In genomic region chr10:124648131-124648475, GRCh38 we compare ENCODE assay signal across 9 cellular contexts.
DNase-seq lines count a peak whose midpoint lies in the region; ATAC-seq, FAIRE-seq and TF ChIP-seq lines count a peak whose summit lies in the region.
"Had no signal": no experiment of that assay in that cellular context is flagged by ENCODE, and none has a peak within 500 bp of the region (broad histone marks: within the 10 kb centered on the region; RNA-seq: fewer than 3 reads in every experiment).

No MANE protein-coding gene starts in this region.

- 31% methylated on average over 7 of the region's 7 CpGs for WGBS in GM12878 (ENCODE audit: insufficient coverage, insufficient replicate concordance, low lambda C conversion rate, missing lambda C conversion rate)
- 46 to 72% methylated on average over 5 to 7 of the region's 7 CpGs for WGBS in upper lobe of left lung, 2 donors

- TF ChIP-seq EP300 in GM12878 (IDR thresholded peaks at IDR 0.05; ENCODE audit: borderline replicate concordance in 1 of 2, control insufficient read depth in 1 of 2, low read depth in 2 of 2, low read length in 2 of 2): no peak
- no peak for TF ChIP-seq EP300 in upper lobe of left lung (IDR thresholded peaks at IDR 0.05)

- no peak for TF ChIP-seq RAD21 in GM12878 (IDR thresholded peaks at IDR 0.05; ENCODE audit: insufficient read depth, low read depth, low read length)

- H3K4me3 ChIP-seq in cardiac muscle cell (no peak overlapping the region), GM12878 (no peak overlapping the region), upper lobe of left lung (no peak overlapping the region)

- peak overlapping the region; percentile 80 for H3K4me2 ChIP-seq in GM12878 (ENCODE audit: control insufficient read depth, insufficient read depth)

- intact Hi-C loops in Right ventricle myocardium superior (cut with DNase I) (loop anchor here (5.0 kb wide), 2 partner anchors 54 to 94 kb away; partner anchors contain the start of gene FAM53B), GM12878 (cut with micrococcal nuclease; ENCODE audit: unreplicated experiment) (loop anchor here (5.0 kb wide), 1 partner anchor 39 kb away; no protein-coding TSS in a partner anchor)

- ATAC-seq in Right ventricle myocardium superior (ENCODE audit: poor library complexity) (no peak), GM12878 (0 out of 3 replicates have a peak, but pooled peaks have one; percentile 2), upper lobe of left lung (ENCODE audit: low FRiP score in 2 of 2) (no peak), HG03460 (IDR thresholded peaks at IDR 0.05; ENCODE audit: unreplicated experiment) (no peak)

- H3K4me1 ChIP-seq in cardiac muscle cell (ENCODE audit: low read depth): peaks cover 17% of the 10 kb centered on the region
- peaks cover 53% of the 10 kb centered on the region for H3K4me1 ChIP-seq in GM12878 (ENCODE audit: control insufficient read depth, insufficient read depth, low read length)
- H3K4me1 ChIP-seq in upper lobe of left lung: peaks cover 75 to 94% (median 77%) of the 10 kb centered on the region in 4 donors

- DNase-seq in cardiac muscle cell (ENCODE audit: low read depth in 1 of 2, low spot score in 1 of 2) (no peak), Right ventricle myocardium superior (no peak), GM12878 (ENCODE audit: low read depth, low spot score) (no peak), myocyte (ENCODE audit: low read depth) (peak; percentile 93), upper lobe of left lung (no peak), OCI-M2 (lab: John Stamatoyannopoulos, UW; ENCODE audit: unreplicated experiment) (no peak), Ammon's horn (ENCODE audit: low spot score) (no peak)

- TF ChIP-seq POLR2A in GM12878 (IDR thresholded peaks at IDR 0.05; ENCODE audit: low read depth, low read length): no peak
- no peak for TF ChIP-seq POLR2A in upper lobe of left lung (IDR thresholded peaks at IDR 0.05)

- H3K79me2 ChIP-seq in GM12878 (ENCODE audit: control insufficient read depth, insufficient read depth, low read length): peaks cover 16% of the 10 kb centered on the region

- H2AFZ ChIP-seq in GM12878 (ENCODE audit: control insufficient read depth, low read depth, low read length): peak overlapping the region; percentile 63

- SMC1A ChIA-PET in GM12878 (lab: Charles Lee; ENCODE audit: uncharacterized antibody, unreplicated experiment): interaction anchor here (1.0 to 8.4 kb wide), 15 partner anchors 20 to 178 kb away, joined by 3 to 81 read pairs (median 3); no protein-coding TSS in a partner anchor

- no peak for TF ChIP-seq CTCF in cardiac muscle cell (IDR thresholded peaks at IDR 0.05; ENCODE audit: low read depth, low read length)
- no peak for TF ChIP-seq CTCF in GM12878 (IDR thresholded peaks at IDR 0.05 in 2 of 3, conservative IDR thresholded peaks at IDR 0.05 in 1 of 3; ENCODE audit: control insufficient read depth in 2 of 3, extremely low read depth in 1 of 3, insufficient read depth in 1 of 3, low read depth in 3 of 3, low read length in 3 of 3)
- no peak for TF ChIP-seq CTCF in upper lobe of left lung (IDR thresholded peaks at IDR 0.05)

- H3K36me3 ChIP-seq in cardiac muscle cell: no peaks in the 10 kb centered on the region
- peaks cover 0 to under 1% of the 10 kb centered on the region in 2 experiments; a peak in 3 of 4 replicates for H3K36me3 ChIP-seq in GM12878 (ENCODE audit: control insufficient read depth in 2 of 2, insufficient read depth in 2 of 2, low read length in 1 of 2)
- no peaks in the 10 kb centered on the region for H3K36me3 ChIP-seq in upper lobe of left lung

- H3K9ac ChIP-seq in GM12878 (ENCODE audit: control insufficient read depth, insufficient read depth, low read length): peak overlapping the region; percentile 31; the same call in 1 of the 2 replicates

- H3K9me3 ChIP-seq in cardiac muscle cell (ENCODE audit: low read depth): no peaks in the 10 kb centered on the region
- no peaks in the 10 kb centered on the region for H3K9me3 ChIP-seq in GM12878 (replicated peaks; ENCODE audit: control insufficient read depth, insufficient read depth, low read length)
- H3K9me3 ChIP-seq in upper lobe of left lung: no peaks in the 10 kb centered on the region

- H4K20me1 ChIP-seq in GM12878 (ENCODE audit: control insufficient read depth, insufficient read depth): no peaks in the 10 kb centered on the region; the same call in 1 of the 2 replicates

- in situ Hi-C loops in GM12878 (cut with MboI): no loop called here

- CTCF ChIA-PET in GM12878 (lab: Yijun Ruan, JAX): interaction anchor here (0.8 to 7.3 kb wide), 14 partner anchors 34 to 107 kb away, joined by 3 to 73 read pairs (median 6); no protein-coding TSS in a partner anchor

- no peaks in the 10 kb centered on the region for H3K27me3 ChIP-seq in cardiac muscle cell
- no peaks in the 10 kb centered on the region for H3K27me3 ChIP-seq in GM12878 (replicated peaks in 1 of 2; ENCODE audit: control insufficient read depth in 2 of 2, insufficient read depth in 2 of 2, low read length in 1 of 2)
- no peaks in the 10 kb centered on the region for H3K27me3 ChIP-seq in upper lobe of left lung

- BruUV-seq in GM12878 (replicated peaks; lab: Mats Ljungman, UMichigan): no TSS peak

- no peak for FAIRE-seq in GM12878 (lab: Jason Lieb, UNC)
- FAIRE-seq: RCC 7860 had no signal

- H3K27ac ChIP-seq in cardiac muscle cell (peak overlapping the region; percentile 49), GM12878 (ENCODE audit: control insufficient read depth, insufficient read depth) (peak overlapping the region; percentile 87), upper lobe of left lung (peak overlapping the region; percentile 80 to 87 (median 86))

- POLR2A ChIA-PET in GM12878 (lab: Charles Lee): interaction anchor here (0.8 to 2.6 kb wide), 8 partner anchors 11 to 93 kb away, joined by 3 to 9 read pairs (median 4); no protein-coding TSS in a partner anchor

- RAD21 ChIA-PET in GM12878 (lab: Charles Lee; ENCODE audit: unreplicated experiment): interaction anchor here (1.2 to 6.0 kb wide), 8 partner anchors 21 to 109 kb away, joined by 3 to 61 read pairs (median 15); no protein-coding TSS in a partner anchor

TF ChIP-seq in GM12878, 131 proteins besides CTCF, POLR2A, EP300 and RAD21:
- TF ChIP-seq SMC3 (IDR thresholded peaks at IDR 0.05; ENCODE audit: borderline replicate concordance, low read length): 0 out of 2 replicates have a peak, but pooled peaks have one; percentile 1
- TF ChIP-seq ZNF384 (IDR thresholded peaks at IDR 0.05; ENCODE audit: borderline replicate concordance, low read depth, low read length): no peak
